8 cellular contexts compared by ENCODE assay signal in genomic region chr5:178120661-178121357, GRCh38. TPM values are rescaled to one million over a fixed set of nuclear protein-coding genes. Genes with fewer than 3 reads are reported as not detected.
DNase-seq lines count a peak whose midpoint lies in the region; ATAC-seq and TF ChIP-seq lines count a peak whose summit lies in the region.

No MANE protein-coding gene starts in this region.

- no peak for TF ChIP-seq POLR2A in lower leg skin (IDR thresholded peaks at IDR 0.05)

- H3K4me3 ChIP-seq in lower leg skin (ENCODE audit: low read depth, poor library complexity, severe bottlenecking), result no peak overlapping the region

- intact Hi-C loops in lower leg skin (cut with DNase I; ENCODE audit: low total_unique reads), result no loop called here

- DNase-seq in AG08395 (ENCODE audit: low spot score), result peak; percentile 59
- DNase-seq in NCI-H2107 (lab: John Stamatoyannopoulos, UW), result peak; percentile 72
- peak; percentile 74 to 77 for DNase-seq in T47D (ENCODE audit: low read depth in 1 of 2, low spot score in 1 of 2)
- peak; percentile 40 to 92 for DNase-seq in lower leg skin (ENCODE audit: low spot score in 2 of 2)
- peak; percentile 47 for DNase-seq in stimulated activated CD8-positive, alpha-beta memory T cell treated with anti-CD3 and anti-CD28 coated beads, Interleukin-12 subunit alpha, Interleukin-12 subunit beta, amount 100 ng/mL, for 24 hours (ENCODE audit: extremely low read depth)

- ATAC-seq in GM18873 (IDR thresholded peaks at IDR 0.05; ENCODE audit: low FRiP score, unreplicated experiment) (peak; percentile 58), HG03066 (IDR thresholded peaks at IDR 0.05; ENCODE audit: low read depth, unreplicated experiment) (peak; percentile 68)

- TF ChIP-seq CTCF in VCaP (conservative IDR thresholded peaks at IDR 0.05), result peak; percentile 96
- TF ChIP-seq CTCF in lower leg skin (IDR thresholded peaks at IDR 0.05), result no peak

- 38 to 46% methylated on average over 21 to 26 of the region's 26 CpGs for WGBS in lower leg skin, 2 donors

- H3K27ac ChIP-seq in VCaP, result peak overlapping the region; percentile 79

- in situ Hi-C loops in T47D (cut with HindIII; ENCODE audit: low pct_unique_long_range_greater_than_20kb, low sequenced_read_pairs), result no loop called here

RNA-seq across cellular contexts. Expression of gene N4BP3, which starts 7.5 kb away (rescaled TPM):
- total RNA-seq in lower leg skin, result 10 to 100 TPM; 17.6 to 26.3 (median 19.1) TPM

RNA-seq across cellular contexts. Expression of gene RMND5B, which starts 10.0 kb away (rescaled TPM):
- 10 to 100 TPM; 47.4 to 83.2 (median 56.2) TPM for total RNA-seq in lower leg skin

RNA-seq across cellular contexts. Expression of gene NHP2, which starts 32.9 kb away (rescaled TPM):
- total RNA-seq in lower leg skin, result 100 to 1,000 TPM; 169 to 210 (median 199) TPM
